In the genomic region with DNA sequence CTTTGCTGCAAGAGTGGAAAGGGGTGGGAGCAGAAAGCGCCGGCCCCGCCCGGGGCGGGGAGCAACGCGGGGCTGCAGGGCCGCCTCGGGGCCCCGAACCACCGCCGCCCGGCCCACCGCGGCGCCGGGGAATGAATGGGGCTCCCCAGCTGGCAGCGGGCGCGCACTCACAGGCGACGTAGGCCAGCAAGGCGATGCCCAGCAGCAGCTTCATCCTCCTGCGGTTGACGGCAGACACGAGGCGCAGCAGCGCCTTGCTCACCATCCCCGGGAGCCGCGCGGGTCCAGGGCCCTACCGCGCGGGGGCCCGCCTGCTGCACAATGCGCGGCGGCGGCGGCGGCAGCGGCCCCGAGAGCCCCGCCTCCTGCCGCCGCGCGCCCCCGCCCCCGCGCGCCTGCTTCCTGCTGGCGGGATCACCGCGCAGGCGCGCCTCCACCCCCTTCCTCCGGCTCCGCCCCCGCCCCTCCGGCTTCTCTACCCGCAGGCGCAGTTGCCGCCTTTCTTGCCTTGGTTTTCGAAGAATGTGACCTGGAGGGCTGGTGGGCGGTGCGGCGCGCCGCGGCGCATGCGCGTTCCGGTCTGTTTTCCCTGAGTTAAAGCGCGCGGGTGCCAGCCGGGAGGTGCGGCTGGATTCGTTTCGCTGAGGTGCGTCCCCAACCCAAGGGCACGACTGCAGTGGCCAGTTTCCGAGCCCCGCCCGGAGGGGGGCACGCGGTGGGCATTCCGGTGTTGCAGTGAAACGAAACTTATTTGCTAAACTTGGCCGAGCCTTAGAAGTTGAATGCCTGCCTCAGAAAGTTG, we compare ENCODE assay signal across 1 cellular context.
A peak's percentile ranks its signal among the peaks of the same experiment; 100 is the strongest.
TF ChIP-seq lines count a peak whose summit lies in the region.

Gene UXS1 (minus strand): TSS at position 325 of the 802 bp plus-strand sequence. CDS start 60 bp downstream, at position 265.

TF ChIP-seq in HepG2, 621 proteins besides CTCF, POLR2A, EP300 and RAD21 (continued from another document and continues in another):
- TF ChIP-seq TRIM22 (IDR thresholded peaks at IDR 0.05) (no peak), ZBTB20 (CRISPR knock-in tag; IDR thresholded peaks at IDR 0.05; ENCODE audit: borderline replicate concordance, low read depth) (no peak), ZNF441 (CRISPR knock-in tag; IDR thresholded peaks at IDR 0.05; ENCODE audit: borderline replicate concordance) (no peak; the same call in 1 of the 2 replicates), ZNF841 (CRISPR knock-in tag; IDR thresholded peaks at IDR 0.05; ENCODE audit: borderline replicate concordance) (no peak), ATRX (CRISPR knock-in tag; IDR thresholded peaks at IDR 0.05; ENCODE audit: borderline replicate concordance) (no peak), ZNF326 (CRISPR knock-in tag; IDR thresholded peaks at IDR 0.05; ENCODE audit: borderline replicate concordance) (no peak), SOX13 (IDR thresholded peaks at IDR 0.05) (no peak), SOX13 (CRISPR knock-in tag; conservative IDR thresholded peaks at IDR 0.05 in 1 of 2, IDR thresholded peaks at IDR 0.05 in 1 of 2) (peak in 1 of 2 experiments; percentile 34; a peak in 1 of 4 replicates), RNF2 (conservative IDR thresholded peaks at IDR 0.05; ENCODE audit: low read depth) (no peak; the same call in 1 of the 2 replicates), ZNF446 (CRISPR knock-in tag; IDR thresholded peaks at IDR 0.05) (no peak), BCL6 (CRISPR knock-in tag; IDR thresholded peaks at IDR 0.05) (peak; percentile 95), U2AF2 (IDR thresholded peaks at IDR 0.05; ENCODE audit: low read depth, low read length) (no peak), NFE2L1 (CRISPR knock-in tag; IDR thresholded peaks at IDR 0.05; ENCODE audit: borderline replicate concordance) (no peak), ZNF550 (CRISPR knock-in tag; IDR thresholded peaks at IDR 0.05; ENCODE audit: borderline replicate concordance) (no peak), CEBPG (CRISPR knock-in tag; IDR thresholded peaks at IDR 0.05) (no peak), DMAP1 (CRISPR knock-in tag; IDR thresholded peaks at IDR 0.05) (no peak; the same call in 1 of the 2 replicates), ZNF30 (CRISPR knock-in tag; IDR thresholded peaks at IDR 0.05) (no peak), FOXA1 (IDR thresholded peaks at IDR 0.05) (no peak), FOXA1 (CRISPR knock-in tag; IDR thresholded peaks at IDR 0.05) (no peak; the same call in 1 of the 2 replicates), ZNF670 (CRISPR knock-in tag; IDR thresholded peaks at IDR 0.05; ENCODE audit: borderline replicate concordance) (no peak), SUZ12 (IDR thresholded peaks at IDR 0.05; ENCODE audit: low read depth, low read length) (no peak), HOXA5 (CRISPR knock-in tag; IDR thresholded peaks at IDR 0.05) (peak; percentile 52), ZNF276 (CRISPR knock-in tag; IDR thresholded peaks at IDR 0.05; ENCODE audit: low read depth) (no peak), GATAD1 (CRISPR knock-in tag; IDR thresholded peaks at IDR 0.05) (peak; percentile 65), RFX5 (IDR thresholded peaks at IDR 0.05; ENCODE audit: low read depth, low read length) (no peak), TBP (CRISPR knock-in tag; IDR thresholded peaks at IDR 0.05) (0 out of 2 replicates have a peak, but pooled peaks have one; percentile 21), PATZ1 (CRISPR knock-in tag; IDR thresholded peaks at IDR 0.05) (peak; percentile 75; the same call in 1 of the 2 replicates), XBP1 (CRISPR knock-in tag; IDR thresholded peaks at IDR 0.05) (no peak), TBX3 (IDR thresholded peaks at IDR 0.05; ENCODE audit: borderline replicate concordance) (no peak), RFX3 (CRISPR knock-in tag; IDR thresholded peaks at IDR 0.05) (no peak; the same call in 1 of the 2 replicates), SP140L (CRISPR knock-in tag; IDR thresholded peaks at IDR 0.05; ENCODE audit: borderline replicate concordance) (0 out of 2 replicates have a peak, but pooled peaks have one; percentile 57), ZNF205 (CRISPR knock-in tag; IDR thresholded peaks at IDR 0.05) (no peak), NR2F1 (CRISPR knock-in tag; IDR thresholded peaks at IDR 0.05) (0 out of 4 replicates have a peak, but pooled peaks of 1 of the 2 experiments have one; percentile 3)
- TF ChIP-seq, protein P1, sequence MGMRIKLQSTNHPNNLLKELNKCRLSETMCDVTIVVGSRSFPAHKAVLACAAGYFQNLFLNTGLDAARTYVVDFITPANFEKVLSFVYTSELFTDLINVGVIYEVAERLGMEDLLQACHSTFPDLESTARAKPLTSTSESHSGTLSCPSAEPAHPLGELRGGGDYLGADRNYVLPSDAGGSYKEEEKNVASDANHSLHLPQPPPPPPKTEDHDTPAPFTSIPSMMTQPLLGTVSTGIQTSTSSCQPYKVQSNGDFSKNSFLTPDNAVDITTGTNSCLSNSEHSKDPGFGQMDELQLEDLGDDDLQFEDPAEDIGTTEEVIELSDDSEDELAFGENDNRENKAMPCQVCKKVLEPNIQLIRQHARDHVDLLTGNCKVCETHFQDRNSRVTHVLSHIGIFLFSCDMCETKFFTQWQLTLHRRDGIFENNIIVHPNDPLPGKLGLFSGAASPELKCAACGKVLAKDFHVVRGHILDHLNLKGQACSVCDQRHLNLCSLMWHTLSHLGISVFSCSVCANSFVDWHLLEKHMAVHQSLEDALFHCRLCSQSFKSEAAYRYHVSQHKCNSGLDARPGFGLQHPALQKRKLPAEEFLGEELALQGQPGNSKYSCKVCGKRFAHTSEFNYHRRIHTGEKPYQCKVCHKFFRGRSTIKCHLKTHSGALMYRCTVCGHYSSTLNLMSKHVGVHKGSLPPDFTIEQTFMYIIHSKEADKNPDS (CRISPR knock-in tag; IDR thresholded peaks at IDR 0.05): 0 out of 2 replicates have a peak, but pooled peaks have one; percentile 37
- TF ChIP-seq, protein P2, sequence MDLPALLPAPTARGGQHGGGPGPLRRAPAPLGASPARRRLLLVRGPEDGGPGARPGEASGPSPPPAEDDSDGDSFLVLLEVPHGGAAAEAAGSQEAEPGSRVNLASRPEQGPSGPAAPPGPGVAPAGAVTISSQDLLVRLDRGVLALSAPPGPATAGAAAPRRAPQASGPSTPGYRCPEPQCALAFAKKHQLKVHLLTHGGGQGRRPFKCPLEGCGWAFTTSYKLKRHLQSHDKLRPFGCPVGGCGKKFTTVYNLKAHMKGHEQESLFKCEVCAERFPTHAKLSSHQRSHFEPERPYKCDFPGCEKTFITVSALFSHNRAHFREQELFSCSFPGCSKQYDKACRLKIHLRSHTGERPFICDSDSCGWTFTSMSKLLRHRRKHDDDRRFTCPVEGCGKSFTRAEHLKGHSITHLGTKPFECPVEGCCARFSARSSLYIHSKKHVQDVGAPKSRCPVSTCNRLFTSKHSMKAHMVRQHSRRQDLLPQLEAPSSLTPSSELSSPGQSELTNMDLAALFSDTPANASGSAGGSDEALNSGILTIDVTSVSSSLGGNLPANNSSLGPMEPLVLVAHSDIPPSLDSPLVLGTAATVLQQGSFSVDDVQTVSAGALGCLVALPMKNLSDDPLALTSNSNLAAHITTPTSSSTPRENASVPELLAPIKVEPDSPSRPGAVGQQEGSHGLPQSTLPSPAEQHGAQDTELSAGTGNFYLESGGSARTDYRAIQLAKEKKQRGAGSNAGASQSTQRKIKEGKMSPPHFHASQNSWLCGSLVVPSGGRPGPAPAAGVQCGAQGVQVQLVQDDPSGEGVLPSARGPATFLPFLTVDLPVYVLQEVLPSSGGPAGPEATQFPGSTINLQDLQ (CRISPR knock-in tag; IDR thresholded peaks at IDR 0.05): no peak; the same call in 1 of the 2 replicates
- TF ChIP-seq, protein P3, sequence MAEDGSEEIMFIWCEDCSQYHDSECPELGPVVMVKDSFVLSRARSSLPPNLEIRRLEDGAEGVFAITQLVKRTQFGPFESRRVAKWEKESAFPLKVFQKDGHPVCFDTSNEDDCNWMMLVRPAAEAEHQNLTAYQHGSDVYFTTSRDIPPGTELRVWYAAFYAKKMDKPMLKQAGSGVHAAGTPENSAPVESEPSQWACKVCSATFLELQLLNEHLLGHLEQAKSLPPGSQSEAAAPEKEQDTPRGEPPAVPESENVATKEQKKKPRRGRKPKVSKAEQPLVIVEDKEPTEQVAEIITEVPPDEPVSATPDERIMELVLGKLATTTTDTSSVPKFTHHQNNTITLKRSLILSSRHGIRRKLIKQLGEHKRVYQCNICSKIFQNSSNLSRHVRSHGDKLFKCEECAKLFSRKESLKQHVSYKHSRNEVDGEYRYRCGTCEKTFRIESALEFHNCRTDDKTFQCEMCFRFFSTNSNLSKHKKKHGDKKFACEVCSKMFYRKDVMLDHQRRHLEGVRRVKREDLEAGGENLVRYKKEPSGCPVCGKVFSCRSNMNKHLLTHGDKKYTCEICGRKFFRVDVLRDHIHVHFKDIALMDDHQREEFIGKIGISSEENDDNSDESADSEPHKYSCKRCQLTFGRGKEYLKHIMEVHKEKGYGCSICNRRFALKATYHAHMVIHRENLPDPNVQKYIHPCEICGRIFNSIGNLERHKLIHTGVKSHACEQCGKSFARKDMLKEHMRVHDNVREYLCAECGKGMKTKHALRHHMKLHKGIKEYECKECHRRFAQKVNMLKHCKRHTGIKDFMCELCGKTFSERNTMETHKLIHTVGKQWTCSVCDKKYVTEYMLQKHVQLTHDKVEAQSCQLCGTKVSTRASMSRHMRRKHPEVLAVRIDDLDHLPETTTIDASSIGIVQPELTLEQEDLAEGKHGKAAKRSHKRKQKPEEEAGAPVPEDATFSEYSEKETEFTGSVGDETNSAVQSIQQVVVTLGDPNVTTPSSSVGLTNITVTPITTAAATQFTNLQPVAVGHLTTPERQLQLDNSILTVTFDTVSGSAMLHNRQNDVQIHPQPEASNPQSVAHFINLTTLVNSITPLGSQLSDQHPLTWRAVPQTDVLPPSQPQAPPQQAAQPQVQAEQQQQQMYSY (CRISPR knock-in tag; IDR thresholded peaks at IDR 0.05): 0 out of 2 replicates have a peak, but pooled peaks have one; percentile 21
- TF ChIP-seq, protein P4, sequence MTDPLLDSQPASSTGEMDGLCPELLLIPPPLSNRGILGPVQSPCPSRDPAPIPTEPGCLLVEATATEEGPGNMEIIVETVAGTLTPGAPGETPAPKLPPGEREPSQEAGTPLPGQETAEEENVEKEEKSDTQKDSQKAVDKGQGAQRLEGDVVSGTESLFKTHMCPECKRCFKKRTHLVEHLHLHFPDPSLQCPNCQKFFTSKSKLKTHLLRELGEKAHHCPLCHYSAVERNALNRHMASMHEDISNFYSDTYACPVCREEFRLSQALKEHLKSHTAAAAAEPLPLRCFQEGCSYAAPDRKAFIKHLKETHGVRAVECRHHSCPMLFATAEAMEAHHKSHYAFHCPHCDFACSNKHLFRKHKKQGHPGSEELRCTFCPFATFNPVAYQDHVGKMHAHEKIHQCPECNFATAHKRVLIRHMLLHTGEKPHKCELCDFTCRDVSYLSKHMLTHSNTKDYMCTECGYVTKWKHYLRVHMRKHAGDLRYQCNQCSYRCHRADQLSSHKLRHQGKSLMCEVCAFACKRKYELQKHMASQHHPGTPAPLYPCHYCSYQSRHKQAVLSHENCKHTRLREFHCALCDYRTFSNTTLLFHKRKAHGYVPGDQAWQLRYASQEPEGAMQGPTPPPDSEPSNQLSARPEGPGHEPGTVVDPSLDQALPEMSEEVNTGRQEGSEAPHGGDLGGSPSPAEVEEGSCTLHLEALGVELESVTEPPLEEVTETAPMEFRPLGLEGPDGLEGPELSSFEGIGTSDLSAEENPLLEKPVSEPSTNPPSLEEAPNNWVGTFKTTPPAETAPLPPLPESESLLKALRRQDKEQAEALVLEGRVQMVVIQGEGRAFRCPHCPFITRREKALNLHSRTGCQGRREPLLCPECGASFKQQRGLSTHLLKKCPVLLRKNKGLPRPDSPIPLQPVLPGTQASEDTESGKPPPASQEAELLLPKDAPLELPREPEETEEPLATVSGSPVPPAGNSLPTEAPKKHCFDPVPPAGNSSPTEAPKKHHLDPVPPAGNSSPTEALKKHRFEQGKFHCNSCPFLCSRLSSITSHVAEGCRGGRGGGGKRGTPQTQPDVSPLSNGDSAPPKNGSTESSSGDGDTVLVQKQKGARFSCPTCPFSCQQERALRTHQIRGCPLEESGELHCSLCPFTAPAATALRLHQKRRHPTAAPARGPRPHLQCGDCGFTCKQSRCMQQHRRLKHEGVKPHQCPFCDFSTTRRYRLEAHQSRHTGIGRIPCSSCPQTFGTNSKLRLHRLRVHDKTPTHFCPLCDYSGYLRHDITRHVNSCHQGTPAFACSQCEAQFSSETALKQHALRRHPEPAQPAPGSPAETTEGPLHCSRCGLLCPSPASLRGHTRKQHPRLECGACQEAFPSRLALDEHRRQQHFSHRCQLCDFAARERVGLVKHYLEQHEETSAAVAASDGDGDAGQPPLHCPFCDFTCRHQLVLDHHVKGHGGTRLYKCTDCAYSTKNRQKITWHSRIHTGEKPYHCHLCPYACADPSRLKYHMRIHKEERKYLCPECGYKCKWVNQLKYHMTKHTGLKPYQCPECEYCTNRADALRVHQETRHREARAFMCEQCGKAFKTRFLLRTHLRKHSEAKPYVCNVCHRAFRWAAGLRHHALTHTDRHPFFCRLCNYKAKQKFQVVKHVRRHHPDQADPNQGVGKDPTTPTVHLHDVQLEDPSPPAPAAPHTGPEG (CRISPR knock-in tag; IDR thresholded peaks at IDR 0.05): peak; percentile 58
